Comparison of ENCODE assay signal across 13 cellular contexts in genomic region chr17:79851461-79851817, GRCh38. TPM values are rescaled to one million over a fixed set of nuclear protein-coding genes. Genes with fewer than 3 reads are reported as not detected.
DNase-seq lines count a peak whose midpoint lies in the region; ATAC-seq and TF ChIP-seq lines count a peak whose summit lies in the region.
"Had no signal": no experiment of that assay in that cellular context is flagged by ENCODE, and none has a peak within 500 bp of the region (broad histone marks: within the 10 kb centered on the region; RNA-seq: fewer than 3 reads in every experiment).

No MANE protein-coding gene starts in this region.

- peaks cover 43% of the 10 kb centered on the region for H3K4me1 ChIP-seq in SJSA1 (replicated peaks)

- no peaks in the 10 kb centered on the region for H3K9me3 ChIP-seq in SJSA1 (replicated peaks)

- peaks cover 21% of the 10 kb centered on the region for H3K4me1 Mint-ChIP-seq in mesothelial cell of epicardium
- peaks cover 7% of the 10 kb centered on the region for H3K4me1 Mint-ChIP-seq in activated CD8-positive, alpha-beta memory T cell treated with anti-CD3 and anti-CD28 coated beads, Interleukin-2, amount 10 ng/mL, durations not matched to agents 7 days and 5 days

- H3K36me3 ChIP-seq in SJSA1 (no peaks in the 10 kb centered on the region), H7 (replicated peaks; ENCODE audit: control insufficient read depth, insufficient read depth, low read length) (no peaks in the 10 kb centered on the region)

- peak; percentile 82 for DNase-seq in DMS153 treated with DMSO at 0.1 percent for 48 hours (lab: John Stamatoyannopoulos, UW; ENCODE audit: unreplicated experiment)
- peak; percentile 84 to 93 (median 86) for DNase-seq in NCI-H1417 (lab: John Stamatoyannopoulos, UW)
- DNase-seq in SJSA1 (ENCODE audit: low read depth in 1 of 2, low spot score in 2 of 2): no peak
- DNase-seq in mesothelial cell of epicardium (ENCODE audit: low spot score in 2 of 2, unreplicated experiment in 2 of 2): no peak
- no peak for DNase-seq in H7
- DNase-seq in activated CD8-positive, alpha-beta memory T cell treated with anti-CD3 and anti-CD28 coated beads, Interleukin-2, amount 10 ng/mL, durations not matched to agents 7 days and 5 days: no peak
- DNase-seq: activated gamma-delta T cell treated with Interleukin-2 at 50 U/mL for 16 hours; C1 segment of cervical spinal cord; caudate nucleus; stimulated activated naive CD4-positive, alpha-beta T cell had no signal

- no peaks in the 10 kb centered on the region for H3K27me3 ChIP-seq in SJSA1 (replicated peaks)
- no peaks in the 10 kb centered on the region for H3K27me3 ChIP-seq in H7 (ENCODE audit: control insufficient read depth, insufficient read depth, low read length)

- peak overlapping the region; percentile 77 for H3K27ac ChIP-seq in SJSA1

- CTCF ChIA-PET in activated CD8-positive, alpha-beta memory T cell treated with anti-CD3 and anti-CD28 coated beads, Interleukin-2, amount 10 ng/mL, durations not matched to agents 7 days and 5 days (lab: Charles Lee): interaction anchor here (1.1 to 3.7 kb wide), 5 partner anchors 9 to 62 kb away, joined by 3 to 23 read pairs (median 4); partner anchors contain the start of gene CBX4

- H3K27me3 Mint-ChIP-seq in mesothelial cell of epicardium (ENCODE audit: low read depth): peaks cover 6% of the 10 kb centered on the region
- peaks cover 22% of the 10 kb centered on the region for H3K27me3 Mint-ChIP-seq in activated CD8-positive, alpha-beta memory T cell treated with anti-CD3 and anti-CD28 coated beads, Interleukin-2, amount 10 ng/mL, durations not matched to agents 7 days and 5 days

- no peaks in the 10 kb centered on the region for H3K36me3 Mint-ChIP-seq in mesothelial cell of epicardium
- no peaks in the 10 kb centered on the region for H3K36me3 Mint-ChIP-seq in activated CD8-positive, alpha-beta memory T cell treated with anti-CD3 and anti-CD28 coated beads, Interleukin-2, amount 10 ng/mL, durations not matched to agents 7 days and 5 days

- no peak overlapping the region for H3K4me3 Mint-ChIP-seq in mesothelial cell of epicardium
- no peak overlapping the region for H3K4me3 Mint-ChIP-seq in activated CD8-positive, alpha-beta memory T cell treated with anti-CD3 and anti-CD28 coated beads, Interleukin-2, amount 10 ng/mL, durations not matched to agents 7 days and 5 days
- H3K4me3 Mint-ChIP-seq: T-helper 1 cell treated with Interleukin-12 subunit alpha and Interleukin-12 subunit beta and Interleukin-4 antibody, amounts not matched to agents 30 μg/mL and 1 μg/mL, for 36 hours had no signal

- ATAC-seq in activated CD8-positive, alpha-beta memory T cell treated with anti-CD3 and anti-CD28 coated beads, Interleukin-2, amount 10 ng/mL, durations not matched to agents 7 days and 5 days: no peak
- no peak for ATAC-seq in GM18517 (IDR thresholded peaks at IDR 0.05; ENCODE audit: unreplicated experiment)
- no peak for ATAC-seq in HG03439 (IDR thresholded peaks at IDR 0.05; ENCODE audit: unreplicated experiment)

- peak overlapping the region; percentile 34 for H3K27ac Mint-ChIP-seq in mesothelial cell of epicardium
- H3K27ac Mint-ChIP-seq in activated CD8-positive, alpha-beta memory T cell treated with anti-CD3 and anti-CD28 coated beads, Interleukin-2, amount 10 ng/mL, durations not matched to agents 7 days and 5 days: no peak overlapping the region
- H3K27ac Mint-ChIP-seq: T-helper 1 cell treated with Interleukin-12 subunit alpha and Interleukin-12 subunit beta and Interleukin-4 antibody, amounts not matched to agents 30 μg/mL and 1 μg/mL, for 36 hours had no signal

- no peaks in the 10 kb centered on the region for H3K9me3 Mint-ChIP-seq in mesothelial cell of epicardium
- no peaks in the 10 kb centered on the region for H3K9me3 Mint-ChIP-seq in activated CD8-positive, alpha-beta memory T cell treated with anti-CD3 and anti-CD28 coated beads, Interleukin-2, amount 10 ng/mL, durations not matched to agents 7 days and 5 days (ENCODE audit: low read depth)
- H3K9me3 Mint-ChIP-seq: T-helper 1 cell treated with Interleukin-12 subunit alpha and Interleukin-12 subunit beta and Interleukin-4 antibody, amounts not matched to agents 30 μg/mL and 1 μg/mL, for 36 hours had no signal

- H3K4me3 ChIP-seq in SJSA1: no peak overlapping the region
- no peak overlapping the region for H3K4me3 ChIP-seq in H7 (ENCODE audit: insufficient read depth, low read depth, low read length)

- TF ChIP-seq CTCF in mesothelial cell of epicardium (IDR thresholded peaks at IDR 0.05; ENCODE audit: unreplicated experiment): no peak

RNA-seq across cellular contexts. Expression of gene CBX4, which starts 12.2 kb away (rescaled TPM):
- 52.1 and 53.3 TPM in 2 replicates for total RNA-seq in SJSA1 (2014; rRNA removed; shearing (Covaris generic))
- total RNA-seq in mesothelial cell of epicardium: 30.8 to 35.0 TPM (median 32.1 TPM) in 3 replicates
- total RNA-seq in H7 (2014; rRNA removed; shearing (Covaris generic)): 6.4 and 6.6 TPM in 2 replicates
- 10 to 100 TPM; 28.3 to 36.7 TPM for total RNA-seq in activated CD8-positive, alpha-beta memory T cell treated with anti-CD3 and anti-CD28 coated beads, Interleukin-2, amount 10 ng/mL, durations not matched to agents 7 days and 5 days

RNA-seq across cellular contexts. Expression of gene CBX8, which starts 54.6 kb away (rescaled TPM):
- 9.0 and 21.0 TPM in 2 replicates for total RNA-seq in SJSA1 (2014; rRNA removed; shearing (Covaris generic))
- 15.5 to 18.6 TPM (median 16.3 TPM) in 3 replicates for total RNA-seq in mesothelial cell of epicardium
- 1.4 and 1.9 TPM in 2 replicates for total RNA-seq in H7 (2014; rRNA removed; shearing (Covaris generic))
- 1 to 10 TPM; 6.8 to 8.6 TPM for total RNA-seq in activated CD8-positive, alpha-beta memory T cell treated with anti-CD3 and anti-CD28 coated beads, Interleukin-2, amount 10 ng/mL, durations not matched to agents 7 days and 5 days

Comparison
In these comparisons a context has a peak if more than half of its experiments do, and no peak if none do; other contexts are left out.
1. DNase-seq: peak in DMS153 treated with DMSO at 0.1 percent for 48 hours (single experiment) and NCI-H1417 (3 of 3); none in SJSA1 (0 of 2), mesothelial cell of epicardium (0 of 2), H7 (single experiment) and activated CD8-positive, alpha-beta memory T cell treated with anti-CD3 and anti-CD28 coated beads, Interleukin-2, amount 10 ng/mL, durations not matched to agents 7 days and 5 days (single experiment).